19 cellular contexts compared by ENCODE assay signal in genomic region chr16:48965391-48965790, GRCh38.
DNase-seq lines count a peak whose midpoint lies in the region; ATAC-seq and TF ChIP-seq lines count a peak whose summit lies in the region.
"Had no signal": no experiment of that assay in that cellular context is flagged by ENCODE, and none has a peak within 500 bp of the region (broad histone marks: within the 10 kb centered on the region; RNA-seq: fewer than 3 reads in every experiment).

No MANE protein-coding gene starts in this region.

- no peaks in the 10 kb centered on the region for H3K36me3 ChIP-seq in PC-9 (ENCODE audit: low read depth)
- H3K36me3 ChIP-seq: ascending aorta, heart right ventricle, sigmoid colon, tibial artery had no signal

- no TSS peak for BruUV-seq in PC-9 (replicated peaks; lab: Mats Ljungman, UMichigan)

- H3K4me2 ChIP-seq in PC-9: no peak overlapping the region

- POLR2A ChIA-PET in AG04450 (lab: Yijun Ruan, JAX): no interaction called here
- POLR2A ChIA-PET in PC-9 (lab: Charles Lee; ENCODE audit: unreplicated experiment): no interaction called here

- no peaks in the 10 kb centered on the region for H3F3A ChIP-seq in PC-9 (ENCODE audit: insufficient read depth, low read depth)

- peaks cover 2% of the 10 kb centered on the region for H3K9me3 Mint-ChIP-seq in nephron progenitor cell

- intact Hi-C loops in PC-9 (cut with micrococcal nuclease; ENCODE audit: unreplicated experiment): no loop called here

- peaks cover 16% of the 10 kb centered on the region for H3K27me3 Mint-ChIP-seq in nephron progenitor cell (ENCODE audit: low read depth, poor library complexity)
- H3K27me3 Mint-ChIP-seq: IgD-negative memory B cell had no signal

- H3K79me2 ChIP-seq in PC-9 (ENCODE audit: low read depth): no peaks in the 10 kb centered on the region

- no peaks in the 10 kb centered on the region for H3K36me3 Mint-ChIP-seq in nephron progenitor cell (ENCODE audit: low read depth)
- H3K36me3 Mint-ChIP-seq: IgD-negative memory B cell had no signal

- no peak overlapping the region for H3K27ac Mint-ChIP-seq in nephron progenitor cell
- H3K27ac Mint-ChIP-seq: IgD-negative memory B cell had no signal

- H2AFZ ChIP-seq in PC-9: no peak overlapping the region

- H3K4me3 ChIP-seq in AG04450 (ENCODE audit: low read depth, low read length) (no peak overlapping the region), coronary artery (no peak overlapping the region), PC-9 (no peak overlapping the region)
- H3K4me3 ChIP-seq: ascending aorta, heart right ventricle, sigmoid colon, tibial artery had no signal

- DNase-seq in AG04450 (ENCODE audit: low read depth, low spot score) (no peak), EL (peak; percentile 49), NCI-H1694 treated with DMSO at 0.1 percent for 48 hours (lab: John Stamatoyannopoulos, UW) (peak; percentile 66), coronary artery (ENCODE audit: low spot score) (peak; percentile 29), PC-9 (no peak), nephron progenitor cell (no peak), NCI-H524 (lab: John Stamatoyannopoulos, UW) (no peak)
- DNase-seq: cortex of kidney; DMS53; erythroblast; H7; heart right ventricle; NCI-H1417 treated with DMSO at 0.1 percent for 48 hours; sigmoid colon; stimulated activated CD4-positive, alpha-beta T cell treated with anti-CD3 and anti-CD28 coated beads, Interleukin-4, amount 100 ng/mL, for 24 hours; tibial artery had no signal

- H3K4me3 Mint-ChIP-seq in nephron progenitor cell: no peak overlapping the region
- H3K4me3 Mint-ChIP-seq: IgD-negative memory B cell had no signal

- CTCF ChIA-PET in AG04450 (lab: Charles Lee): no interaction called here
- CTCF ChIA-PET in PC-9 (lab: Charles Lee): no interaction called here

- no peaks in the 10 kb centered on the region for H3K27me3 ChIP-seq in AG04450 (ENCODE audit: control insufficient read depth, insufficient read depth, low read length)
- no peaks in the 10 kb centered on the region for H3K27me3 ChIP-seq in PC-9 (ENCODE audit: insufficient read depth, low read depth)
- H3K27me3 ChIP-seq: ascending aorta, heart right ventricle, sigmoid colon, tibial artery had no signal

- H3K4me1 Mint-ChIP-seq in nephron progenitor cell: peaks cover 62% of the 10 kb centered on the region

- TF ChIP-seq CTCF in AG04450 (IDR thresholded peaks at IDR 0.05; ENCODE audit: low read depth, low read length) (no peak), coronary artery (IDR thresholded peaks at IDR 0.05) (no peak), PC-9 (conservative IDR thresholded peaks at IDR 0.05) (no peak), nephron progenitor cell (IDR thresholded peaks at IDR 0.05) (no peak)

- no peaks in the 10 kb centered on the region for H3K9me2 ChIP-seq in PC-9 (ENCODE audit: insufficient read depth)

- no peaks in the 10 kb centered on the region for H4K20me1 ChIP-seq in PC-9 (ENCODE audit: insufficient read depth)

- H3K27ac ChIP-seq in AG04450 (ENCODE audit: low read depth, low read length) (peak overlapping the region; percentile 89), coronary artery (no peak overlapping the region), PC-9 (no peak overlapping the region)
- H3K27ac ChIP-seq: ascending aorta, heart right ventricle, tibial artery had no signal

- ATAC-seq in HG03442 (IDR thresholded peaks at IDR 0.05; ENCODE audit: unreplicated experiment): no peak
- ATAC-seq: heart right ventricle had no signal

- peaks cover 10% of the 10 kb centered on the region; the same call in 1 of the 2 replicates for H3K4me1 ChIP-seq in PC-9 (replicated peaks; ENCODE audit: insufficient read depth)
- H3K4me1 ChIP-seq: ascending aorta, tibial artery had no signal

- peaks cover 21% of the 10 kb centered on the region for H3K9me3 ChIP-seq in AG04450 (ENCODE audit: control insufficient read depth, insufficient read depth, low read length)
- no peaks in the 10 kb centered on the region for H3K9me3 ChIP-seq in PC-9 (ENCODE audit: insufficient read depth, low read depth)
- H3K9me3 ChIP-seq: ascending aorta, heart right ventricle, sigmoid colon, tibial artery had no signal

Comparison
In these comparisons a context has a peak if more than half of its experiments do, and no peak if none do; other contexts are left out.
1. DNase-seq: peak in EL (single experiment), NCI-H1694 treated with DMSO at 0.1 percent for 48 hours (single experiment) and coronary artery (single experiment); none in AG04450 (single experiment), PC-9 (0 of 2), nephron progenitor cell (single experiment) and NCI-H524 (0 of 2).